8 cellular contexts compared by ENCODE assay signal in the genomic region with DNA sequence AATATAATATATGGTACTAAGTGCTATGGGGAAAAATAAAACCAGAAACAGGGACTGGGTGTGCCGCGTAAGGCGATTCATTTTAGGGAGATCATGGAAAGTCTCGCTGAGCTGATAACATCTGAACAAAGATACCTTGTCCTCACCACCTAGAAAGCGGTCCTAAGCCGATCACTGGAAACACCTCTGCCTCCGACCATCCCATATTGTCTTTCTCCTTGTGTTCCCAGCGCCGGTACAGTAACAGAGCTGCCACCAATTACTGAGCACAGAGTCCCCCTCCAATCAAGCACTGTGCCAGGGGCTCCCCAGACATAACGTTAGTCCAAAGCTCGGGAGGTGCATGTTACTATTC. TPM values are rescaled to one million over a fixed set of nuclear protein-coding genes. Genes with fewer than 3 reads are reported as not detected.
DNase-seq lines count a peak whose midpoint lies in the region; ATAC-seq and TF ChIP-seq lines count a peak whose summit lies in the region.

No MANE protein-coding gene starts in this region.

- 0 out of 2 replicates have a peak, but pooled peaks cover 5% of the 10 kb centered on the region for H3F3A ChIP-seq in MM.1S (ENCODE audit: insufficient read depth, low read length)

- H3K27ac ChIP-seq in MM.1S (ENCODE audit: low read length), result peak overlapping the region; percentile 57; the same call in 1 of the 2 replicates
- peak overlapping the region; percentile 47 for H3K27ac ChIP-seq in muscle layer of colon (ENCODE audit: low read depth, low read length)

- no peak for DNase-seq in activated CD4-positive, alpha-beta T cell treated with anti-CD3 and anti-CD28 coated beads, Interleukin-2, amount 10 ng/mL, durations not matched to agents 24 days and 14 days
- DNase-seq in activated CD4-positive, alpha-beta T cell treated with anti-CD3 and anti-CD28 coated beads, Interleukin-2, amount 50 U/mL, for 48 hours, result no peak
- DNase-seq in MM.1S (no peak), NOMO-1 treated with dmso at 0.1 percent for 144 hours (lab: John Stamatoyannopoulos, UW; ENCODE audit: unreplicated experiment) (no peak), HPDE6-E6E7 (ENCODE audit: extremely low spot score) (no peak)

- H4K20me1 ChIP-seq in MM.1S (ENCODE audit: insufficient read depth, low read length), result no peaks in the 10 kb centered on the region

- no peaks in the 10 kb centered on the region for H3K27me3 ChIP-seq in MM.1S (replicated peaks; ENCODE audit: insufficient read depth, low read length)
- no peaks in the 10 kb centered on the region for H3K27me3 ChIP-seq in muscle layer of colon (ENCODE audit: control insufficient read depth in 1 of 2, insufficient read depth in 2 of 2, low read length in 2 of 2)

- no peak for TF ChIP-seq CTCF in MM.1S (IDR thresholded peaks at IDR 0.05; ENCODE audit: low read length)

- peak overlapping the region; percentile 65 for H3K9ac ChIP-seq in MM.1S (ENCODE audit: low read length)
- H3K9ac ChIP-seq in muscle layer of colon (ENCODE audit: low read length), result peak overlapping the region; percentile 50

- H3K4me3 ChIP-seq in MM.1S (ENCODE audit: low read length), result peak overlapping the region; percentile 86
- peak overlapping the region; percentile 50 to 83 for H3K4me3 ChIP-seq in muscle layer of colon (ENCODE audit: low read depth in 1 of 2, low read length in 2 of 2)

- H3K4me2 ChIP-seq in MM.1S (ENCODE audit: low read depth, low read length), result peak overlapping the region; percentile 97

- peaks cover 17% of the 10 kb centered on the region for H3K79me2 ChIP-seq in MM.1S (ENCODE audit: low read length)

- intact Hi-C loops in activated CD4-positive, alpha-beta T cell treated with anti-CD3 and anti-CD28 coated beads, Interleukin-2, amount 10 ng/mL, durations not matched to agents 24 days and 14 days (cut with micrococcal nuclease), result loop anchor here (1.0 to 5.0 kb wide), 4 partner anchors 33 to 547 kb away; a partner anchor contains a TSS
- intact Hi-C loops in dendritic cell treated with granulocyte-macrophage colony-stimulating factor and Interleukin-4, amounts not matched to agents 40 ng/mL and 50 ng/mL, for 4 days (cut with micrococcal nuclease), result loop anchor here (1.0 to 5.0 kb wide), 2 partner anchors 24 to 33 kb away; a partner anchor contains a TSS

- H3K4me1 Mint-ChIP-seq in activated CD4-positive, alpha-beta T cell treated with anti-CD3 and anti-CD28 coated beads, Interleukin-2, amount 10 ng/mL, durations not matched to agents 24 days and 14 days, result peaks cover 4% of the 10 kb centered on the region
- H3K4me1 Mint-ChIP-seq in dendritic cell treated with granulocyte-macrophage colony-stimulating factor and Interleukin-4, amounts not matched to agents 40 ng/mL and 50 ng/mL, for 4 days (ENCODE audit: low read depth), result peaks cover 45% of the 10 kb centered on the region

- no peaks in the 10 kb centered on the region for H3K36me3 Mint-ChIP-seq in activated CD4-positive, alpha-beta T cell treated with anti-CD3 and anti-CD28 coated beads, Interleukin-2, amount 10 ng/mL, durations not matched to agents 24 days and 14 days (ENCODE audit: low read depth)
- H3K36me3 Mint-ChIP-seq in dendritic cell treated with granulocyte-macrophage colony-stimulating factor and Interleukin-4, amounts not matched to agents 40 ng/mL and 50 ng/mL, for 4 days (ENCODE audit: low read depth), result peaks cover 19% of the 10 kb centered on the region

- no peaks in the 10 kb centered on the region for H3K9me2 ChIP-seq in MM.1S (replicated peaks; ENCODE audit: insufficient read depth, low read length)

- H3K4me3 Mint-ChIP-seq in activated CD4-positive, alpha-beta T cell treated with anti-CD3 and anti-CD28 coated beads, Interleukin-2, amount 10 ng/mL, durations not matched to agents 24 days and 14 days, result peak overlapping the region; percentile 85
- peak overlapping the region; percentile 95 for H3K4me3 Mint-ChIP-seq in dendritic cell treated with granulocyte-macrophage colony-stimulating factor and Interleukin-4, amounts not matched to agents 40 ng/mL and 50 ng/mL, for 4 days

- no peak overlapping the region for H3K27ac Mint-ChIP-seq in activated CD4-positive, alpha-beta T cell treated with anti-CD3 and anti-CD28 coated beads, Interleukin-2, amount 10 ng/mL, durations not matched to agents 24 days and 14 days
- H3K27ac Mint-ChIP-seq in dendritic cell treated with granulocyte-macrophage colony-stimulating factor and Interleukin-4, amounts not matched to agents 40 ng/mL and 50 ng/mL, for 4 days, result peak overlapping the region; percentile 84

- no peak for ATAC-seq in GM21576 (IDR thresholded peaks at IDR 0.05; ENCODE audit: unreplicated experiment)

- H3K27me3 Mint-ChIP-seq in activated CD4-positive, alpha-beta T cell treated with anti-CD3 and anti-CD28 coated beads, Interleukin-2, amount 10 ng/mL, durations not matched to agents 24 days and 14 days, result peaks cover 57% of the 10 kb centered on the region
- H3K27me3 Mint-ChIP-seq in dendritic cell treated with granulocyte-macrophage colony-stimulating factor and Interleukin-4, amounts not matched to agents 40 ng/mL and 50 ng/mL, for 4 days, result peaks cover 2% of the 10 kb centered on the region

- peak overlapping the region; percentile 95 for H2AFZ ChIP-seq in MM.1S (ENCODE audit: low read length)

- no peaks in the 10 kb centered on the region for H3K9me3 ChIP-seq in MM.1S (replicated peaks; ENCODE audit: insufficient read depth, low read length)
- no peaks in the 10 kb centered on the region for H3K9me3 ChIP-seq in muscle layer of colon (ENCODE audit: low read length)

- H3K36me3 ChIP-seq in MM.1S (replicated peaks; ENCODE audit: insufficient read depth, low read length) (no peaks in the 10 kb centered on the region), muscle layer of colon (ENCODE audit: insufficient read depth, low read length) (no peaks in the 10 kb centered on the region)

- no peaks in the 10 kb centered on the region for H3K4me1 ChIP-seq in MM.1S (ENCODE audit: low read length)
- H3K4me1 ChIP-seq in muscle layer of colon (ENCODE audit: insufficient read depth, low read length), result peaks cover 6% of the 10 kb centered on the region

- H3K9me3 Mint-ChIP-seq in activated CD4-positive, alpha-beta T cell treated with anti-CD3 and anti-CD28 coated beads, Interleukin-2, amount 10 ng/mL, durations not matched to agents 24 days and 14 days, result peaks cover 6% of the 10 kb centered on the region
- H3K9me3 Mint-ChIP-seq in dendritic cell treated with granulocyte-macrophage colony-stimulating factor and Interleukin-4, amounts not matched to agents 40 ng/mL and 50 ng/mL, for 4 days, result peaks cover 9% of the 10 kb centered on the region

RNA-seq across cellular contexts. Expression of a gene that starts 0.7 kb away (rescaled TPM):
- 0.31 and 0.49 TPM in 2 replicates for total RNA-seq in activated CD4-positive, alpha-beta T cell treated with anti-CD3 and anti-CD28 coated beads, Interleukin-2, amount 10 ng/mL, durations not matched to agents 24 days and 14 days

RNA-seq across cellular contexts. Expression of a gene that starts 33.1 kb away (rescaled TPM):
- total RNA-seq in activated CD4-positive, alpha-beta T cell treated with anti-CD3 and anti-CD28 coated beads, Interleukin-2, amount 10 ng/mL, durations not matched to agents 24 days and 14 days, result 37.9 and 42.0 TPM in 2 replicates
